In genomic region chr1:202625416-202626360, GRCh38 we compare ENCODE assay signal across 8 cellular contexts.
DNase-seq lines count a peak whose midpoint lies in the region; ATAC-seq and TF ChIP-seq lines count a peak whose summit lies in the region.
"Had no signal": no experiment of that assay in that cellular context is flagged by ENCODE, and none has a peak within 500 bp of the region (broad histone marks: within the 10 kb centered on the region; RNA-seq: fewer than 3 reads in every experiment).

No MANE protein-coding gene starts in this region.

- H3K4me3 Mint-ChIP-seq in activated T-cell treated with anti-CD3 and anti-CD28 coated beads, Interleukin-2, amount 50 U/mL, for 24 hours, result no peak overlapping the region
- no peak overlapping the region for H3K4me3 Mint-ChIP-seq in neural progenitor cell

- H3K27me3 ChIP-seq in OCI-LY3 (ENCODE audit: low read depth, low read length), result peaks cover 83% of the 10 kb centered on the region
- no peaks in the 10 kb centered on the region for H3K27me3 ChIP-seq in neural progenitor cell
- H3K27me3 ChIP-seq in upper lobe of right lung, result peaks cover 8% of the 10 kb centered on the region

- H3K4me1 ChIP-seq in OCI-LY3 (ENCODE audit: low read length) (peaks cover 8% of the 10 kb centered on the region), neural progenitor cell (peaks cover 12% of the 10 kb centered on the region), upper lobe of right lung (peaks cover 7% of the 10 kb centered on the region)

- H2AFZ ChIP-seq in OCI-LY3 (ENCODE audit: low read depth, low read length), result no peak overlapping the region
- no peak overlapping the region for H2AFZ ChIP-seq in neural progenitor cell (replicated peaks)

- H3K9me3 ChIP-seq in OCI-LY3 (ENCODE audit: insufficient read depth, low read length) (no peaks in the 10 kb centered on the region), neural progenitor cell (ENCODE audit: low read depth) (no peaks in the 10 kb centered on the region), upper lobe of right lung (no peaks in the 10 kb centered on the region)

- no peak overlapping the region for H3K27ac Mint-ChIP-seq in activated T-cell treated with anti-CD3 and anti-CD28 coated beads, Interleukin-2, amount 50 U/mL, for 24 hours
- no peak overlapping the region for H3K27ac Mint-ChIP-seq in neural progenitor cell

- no peak overlapping the region for H3K27ac ChIP-seq in OCI-LY3 (ENCODE audit: low read length)
- no peak overlapping the region for H3K27ac ChIP-seq in neural progenitor cell
- no peak overlapping the region for H3K27ac ChIP-seq in upper lobe of right lung
- H3K27ac ChIP-seq: epithelial cell of prostate had no signal

- intact Hi-C loops in upper lobe of right lung (cut with DNase I), result no loop called here

- TF ChIP-seq CTCF in GM12865 (IDR thresholded peaks at IDR 0.05; ENCODE audit: insufficient read depth, low read depth, low read length, missing control alignments) (peak; percentile 71), OCI-LY3 (IDR thresholded peaks at IDR 0.05; ENCODE audit: low read depth, low read length) (peak; percentile 53), fibroblast of mammary gland (conservative IDR thresholded peaks at IDR 0.05; ENCODE audit: control insufficient read depth, insufficient read depth, low read depth, low read length) (peak; percentile 53), neural progenitor cell (IDR thresholded peaks at IDR 0.05) (peak; percentile 66), upper lobe of right lung (IDR thresholded peaks at IDR 0.05) (peak; percentile 62)

- ATAC-seq in HG03108 (IDR thresholded peaks at IDR 0.05; ENCODE audit: unreplicated experiment), result peak; percentile 45
- peak; percentile 82 for ATAC-seq in upper lobe of right lung

- peaks cover 33% of the 10 kb centered on the region for H3K4me1 Mint-ChIP-seq in activated T-cell treated with anti-CD3 and anti-CD28 coated beads, Interleukin-2, amount 50 U/mL, for 24 hours (ENCODE audit: low read depth)
- peaks cover 11% of the 10 kb centered on the region for H3K4me1 Mint-ChIP-seq in neural progenitor cell

- no peak overlapping the region for H3K4me3 ChIP-seq in GM12865 (ENCODE audit: low read depth, low read length)
- H3K4me3 ChIP-seq in OCI-LY3 (ENCODE audit: low read length), result no peak overlapping the region
- H3K4me3 ChIP-seq in fibroblast of mammary gland (ENCODE audit: control insufficient read depth, low read depth, low read length), result no peak overlapping the region
- H3K4me3 ChIP-seq in neural progenitor cell, result no peak overlapping the region
- no peak overlapping the region for H3K4me3 ChIP-seq in upper lobe of right lung

- H3F3A ChIP-seq in neural progenitor cell (ENCODE audit: low read depth), result peaks cover 10% of the 10 kb centered on the region

- H3K27me3 Mint-ChIP-seq in activated T-cell treated with anti-CD3 and anti-CD28 coated beads, Interleukin-2, amount 50 U/mL, for 24 hours, result peaks cover 22% of the 10 kb centered on the region
- peaks cover 5% of the 10 kb centered on the region for H3K27me3 Mint-ChIP-seq in neural progenitor cell (ENCODE audit: insufficient read depth, low read depth)

- H4K20me1 ChIP-seq in OCI-LY3 (ENCODE audit: insufficient read depth, low read length), result peaks cover 19% of the 10 kb centered on the region
- no peaks in the 10 kb centered on the region for H4K20me1 ChIP-seq in neural progenitor cell (ENCODE audit: low read depth)

- H3K9ac ChIP-seq in OCI-LY3 (ENCODE audit: low read length) (no peak overlapping the region), neural progenitor cell (no peak overlapping the region)

- H3K79me2 ChIP-seq in OCI-LY3 (ENCODE audit: low read length), result no peaks in the 10 kb centered on the region
- H3K79me2 ChIP-seq in neural progenitor cell (ENCODE audit: low read depth), result no peaks in the 10 kb centered on the region

- DNase-seq in GM12865 (ENCODE audit: low read depth) (peak; percentile 78), fibroblast of mammary gland (ENCODE audit: low read depth) (peak; percentile 61), neural progenitor cell (ENCODE audit: low spot score) (peak; percentile 85), upper lobe of right lung (peak; percentile 83)
- peak; percentile 68 for DNase-seq in activated T-cell treated with anti-CD3 and anti-CD28 coated beads, Interleukin-2, amount 50 U/mL, for 24 hours

- H3K36me3 ChIP-seq in OCI-LY3 (replicated peaks; ENCODE audit: low read depth, low read length) (no peaks in the 10 kb centered on the region), neural progenitor cell (no peaks in the 10 kb centered on the region), upper lobe of right lung (no peaks in the 10 kb centered on the region)

- H3K4me2 ChIP-seq in OCI-LY3 (ENCODE audit: low read length) (no peak overlapping the region), neural progenitor cell (no peak overlapping the region)

- H3K36me3 Mint-ChIP-seq in activated T-cell treated with anti-CD3 and anti-CD28 coated beads, Interleukin-2, amount 50 U/mL, for 24 hours (ENCODE audit: low read depth), result no peaks in the 10 kb centered on the region
- H3K36me3 Mint-ChIP-seq in neural progenitor cell, result no peaks in the 10 kb centered on the region

- no peaks in the 10 kb centered on the region for H3K9me3 Mint-ChIP-seq in activated T-cell treated with anti-CD3 and anti-CD28 coated beads, Interleukin-2, amount 50 U/mL, for 24 hours
- H3K9me3 Mint-ChIP-seq in neural progenitor cell, result no peaks in the 10 kb centered on the region
